Comparison of ENCODE assay signal across 8 cellular contexts in genomic region chr4:113762851-113763172, GRCh38. TPM values are rescaled to one million over a fixed set of nuclear protein-coding genes. Genes with fewer than 3 reads are reported as not detected.
A peak's percentile ranks its signal among the peaks of the same experiment; 100 is the strongest.
DNase-seq lines count a peak whose midpoint lies in the region; ATAC-seq, FAIRE-seq and TF ChIP-seq lines count a peak whose summit lies in the region.

No MANE protein-coding gene starts in this region.

- H3K4me2 ChIP-seq in GM12878 (ENCODE audit: control insufficient read depth, insufficient read depth): peak overlapping the region; percentile 85

- CTCF ChIA-PET in GM12878 (lab: Yijun Ruan, JAX): interaction anchor here (0.8 to 1.6 kb wide), 2 partner anchors 20 to 198 kb away, joined by 3 to 5 read pairs; no protein-coding TSS in a partner anchor

- TSS peak; percentile 96 for BruUV-seq in GM12878 (replicated peaks; lab: Mats Ljungman, UMichigan)

- intact Hi-C loops in left ventricle myocardium superior (cut with micrococcal nuclease) (loop anchor here (5.0 to 10.0 kb wide), 2 partner anchors 192 to 371 kb away; no protein-coding TSS in a partner anchor), GM12878 (cut with micrococcal nuclease; ENCODE audit: unreplicated experiment) (loop anchor here (1.0 to 10.0 kb wide), 7 partner anchors 59 to 1478 kb away; partner anchors contain the start of gene TIFA)

- H3K27ac Mint-ChIP-seq in memory B cell: peak overlapping the region; percentile 97

- H3K4me1 Mint-ChIP-seq in memory B cell: peaks cover 11% of the 10 kb centered on the region

- ATAC-seq in left ventricle myocardium superior: no peak
- no peak for ATAC-seq in GM12878
- no peak for ATAC-seq in memory B cell (ENCODE audit: low read depth)
- ATAC-seq in upper lobe of left lung (ENCODE audit: low FRiP score in 2 of 2): no peak
- ATAC-seq in HG02678 (IDR thresholded peaks at IDR 0.05; ENCODE audit: unreplicated experiment): no peak
- no peak for ATAC-seq in GM18505 (IDR thresholded peaks at IDR 0.05; ENCODE audit: unreplicated experiment)
- ATAC-seq in HG02571 (IDR thresholded peaks at IDR 0.05; ENCODE audit: unreplicated experiment): no peak

- peaks cover 38% of the 10 kb centered on the region for H3K79me2 ChIP-seq in GM12878 (ENCODE audit: control insufficient read depth, insufficient read depth, low read length)

- RAD21 ChIA-PET in GM12878 (lab: Charles Lee; ENCODE audit: unreplicated experiment): interaction anchor here (0.7 to 2.0 kb wide), 5 partner anchors 21 to 368 kb away, joined by 3 to 7 read pairs (median 4); no protein-coding TSS in a partner anchor

- in situ Hi-C loops in GM12878 (cut with MboI): loop anchor here (5.0 kb wide), 1 partner anchor 196 kb away; no protein-coding TSS in a partner anchor

- H3K27me3 Mint-ChIP-seq in memory B cell: no peaks in the 10 kb centered on the region

- POLR2A ChIA-PET in GM12878 (lab: Charles Lee): interaction anchor here (1.1 to 1.2 kb wide), 2 partner anchors 34 to 124 kb away, joined by 3 read pairs; no protein-coding TSS in a partner anchor

- no peak for TF ChIP-seq RAD21 in GM12878 (IDR thresholded peaks at IDR 0.05; ENCODE audit: insufficient read depth, low read depth, low read length)

- H3K4me1 ChIP-seq in cardiac muscle cell (ENCODE audit: low read depth) (peaks cover 24% of the 10 kb centered on the region), GM12878 (ENCODE audit: control insufficient read depth, insufficient read depth, low read length) (no peaks in the 10 kb centered on the region), upper lobe of left lung (peaks cover 10 to 17% (median 15%) of the 10 kb centered on the region in 4 donors)

- H3K27me3 ChIP-seq in cardiac muscle cell: no peaks in the 10 kb centered on the region
- no peaks in the 10 kb centered on the region for H3K27me3 ChIP-seq in GM12878 (replicated peaks in 1 of 2; ENCODE audit: control insufficient read depth in 2 of 2, insufficient read depth in 2 of 2, low read length in 1 of 2)
- H3K27me3 ChIP-seq in upper lobe of left lung: no peaks in the 10 kb centered on the region

- TF ChIP-seq EP300 in GM12878 (IDR thresholded peaks at IDR 0.05; ENCODE audit: borderline replicate concordance in 1 of 2, control insufficient read depth in 1 of 2, low read depth in 2 of 2, low read length in 2 of 2) (no peak; a peak in 1 of 4 replicates), upper lobe of left lung (IDR thresholded peaks at IDR 0.05) (no peak)

- no peak for DNase-seq in cardiac muscle cell (ENCODE audit: low read depth in 1 of 2, low spot score in 1 of 2)
- DNase-seq in left ventricle myocardium superior: no peak
- DNase-seq in GM12878 (ENCODE audit: low read depth, low spot score): no peak
- DNase-seq in memory B cell (ENCODE audit: low spot score in 2 of 2): no peak
- DNase-seq in upper lobe of left lung: no peak

- WGBS in GM12878 (ENCODE audit: insufficient coverage, insufficient replicate concordance, low lambda C conversion rate, missing lambda C conversion rate): 0% methylated on average over 8 of the region's 8 CpGs
- WGBS in upper lobe of left lung, 2 donors: 1 to 2% methylated on average over 8 of the region's 8 CpGs

- no peaks in the 10 kb centered on the region for H3K36me3 ChIP-seq in cardiac muscle cell
- no peaks in the 10 kb centered on the region for H3K36me3 ChIP-seq in GM12878 (ENCODE audit: control insufficient read depth in 2 of 2, insufficient read depth in 2 of 2, low read length in 1 of 2)
- no peaks in the 10 kb centered on the region for H3K36me3 ChIP-seq in upper lobe of left lung

- H3K9me3 ChIP-seq in cardiac muscle cell (ENCODE audit: low read depth) (no peaks in the 10 kb centered on the region), GM12878 (replicated peaks; ENCODE audit: control insufficient read depth, insufficient read depth, low read length) (no peaks in the 10 kb centered on the region; the same call in 2 of the 3 replicates), upper lobe of left lung (no peaks in the 10 kb centered on the region)

- no peaks in the 10 kb centered on the region for H3K9me3 Mint-ChIP-seq in memory B cell

- H3K27ac ChIP-seq in cardiac muscle cell (peak overlapping the region; percentile 99), GM12878 (ENCODE audit: control insufficient read depth, insufficient read depth) (peak overlapping the region; percentile 98), upper lobe of left lung (peak overlapping the region; percentile 98 to 100 (median 98))

- H3K4me3 Mint-ChIP-seq in memory B cell: peak overlapping the region; percentile 95

- peak overlapping the region; percentile 59 for H2AFZ ChIP-seq in GM12878 (ENCODE audit: control insufficient read depth, low read depth, low read length)

- SMC1A ChIA-PET in GM12878 (lab: Charles Lee; ENCODE audit: uncharacterized antibody, unreplicated experiment): interaction anchor here (0.6 to 1.6 kb wide), 8 partner anchors 13 to 223 kb away, joined by 3 read pairs; no protein-coding TSS in a partner anchor

- peaks cover 2% of the 10 kb centered on the region for H3K36me3 Mint-ChIP-seq in memory B cell

- TF ChIP-seq CTCF in cardiac muscle cell (IDR thresholded peaks at IDR 0.05; ENCODE audit: low read depth, low read length) (no peak), GM12878 (IDR thresholded peaks at IDR 0.05 in 2 of 3, conservative IDR thresholded peaks at IDR 0.05 in 1 of 3; ENCODE audit: control insufficient read depth in 2 of 3, extremely low read depth in 1 of 3, insufficient read depth in 1 of 3, low read depth in 3 of 3, low read length in 3 of 3) (0 out of 6 replicates have a peak, but pooled peaks of 1 of the 3 experiments have one; percentile 7), upper lobe of left lung (IDR thresholded peaks at IDR 0.05) (peak in 1 of 6 experiments; percentile 30)

- peak overlapping the region; percentile 91 for H3K9ac ChIP-seq in GM12878 (ENCODE audit: control insufficient read depth, insufficient read depth, low read length)

- FAIRE-seq in GM12878 (lab: Jason Lieb, UNC): no peak

- TF ChIP-seq POLR2A in GM12878 (IDR thresholded peaks at IDR 0.05; ENCODE audit: low read depth, low read length) (no peak), upper lobe of left lung (IDR thresholded peaks at IDR 0.05) (no peak), GM18505 (IDR thresholded peaks at IDR 0.05; ENCODE audit: borderline replicate concordance, extremely low read depth, insufficient read depth, insufficient read length) (no peak)

- no peaks in the 10 kb centered on the region for H4K20me1 ChIP-seq in GM12878 (ENCODE audit: control insufficient read depth, insufficient read depth)

- H3K4me3 ChIP-seq in cardiac muscle cell (peak overlapping the region; percentile 28), GM12878 (peak overlapping the region; percentile 99), upper lobe of left lung (peak overlapping the region; percentile 41 to 77 (median 70))

TF ChIP-seq in GM12878, 131 proteins besides CTCF, POLR2A, EP300 and RAD21 (continues in another document):
- TF ChIP-seq ETV6 (conservative IDR thresholded peaks at IDR 0.05 in 1 of 2, IDR thresholded peaks at IDR 0.05 in 1 of 2; ENCODE audit: borderline replicate concordance in 1 of 2, low read depth in 1 of 2) (no peak), CHD1 (IDR thresholded peaks at IDR 0.05; ENCODE audit: low read depth, low read length) (0 out of 2 replicates have a peak, but pooled peaks have one; percentile 72), SIN3A (IDR thresholded peaks at IDR 0.05; ENCODE audit: low read depth, low read length) (0 out of 2 replicates have a peak, but pooled peaks have one; percentile 29), CREM (IDR thresholded peaks at IDR 0.05; ENCODE audit: low read depth) (no peak), SKIL (IDR thresholded peaks at IDR 0.05; ENCODE audit: low read depth, poor library complexity, severe bottlenecking) (peak; percentile 12), ZNF384 (IDR thresholded peaks at IDR 0.05; ENCODE audit: borderline replicate concordance, low read depth, low read length) (peak; percentile 9; the same call in 1 of the 2 replicates), PAX8 (IDR thresholded peaks at IDR 0.05) (peak; percentile 80), SMC3 (IDR thresholded peaks at IDR 0.05; ENCODE audit: borderline replicate concordance, low read length) (0 out of 2 replicates have a peak, but pooled peaks have one; percentile 17)

RNA-seq across cellular contexts. Expression of gene CAMK2D, which starts 1.3 kb away (rescaled TPM):
- total RNA-seq in cardiac muscle cell (74.9 and 84.7 TPM in 2 replicates), left ventricle myocardium superior (232 TPM), GM12878 (2014; rRNA removed) (13.4 and 15.3 TPM in 2 replicates), GM12878 (2014; rRNA removed; fragmentation: Illumina TruSeq; extraction: Trizol) (18.1 and 19.4 TPM in 2 replicates), GM12878 (2021) (15.7 and 17.9 TPM in 2 replicates), upper lobe of left lung (10 to 100 TPM; 41.0 to 75.8 (median 51.9) TPM)
- polyA plus RNA-seq in cardiac muscle cell (60.6 and 88.5 TPM in 2 replicates), GM12878 (2011; rRNA removed) (88.5 and 121 TPM in 2 replicates), GM12878 (2014; fragmentation: Illumina TruSeq; extraction: Trizol) (15.2 and 17.5 TPM in 2 replicates), GM12878 (2014; fragmentation: Nextera tagmentation; extraction: Ambion mirVana) (10 to 100 TPM in 1 of 2 experiments, 1 to 10 TPM in 1; 6.9 to 10.2 TPM), GM12878 (2014; rRNA removed) (7.5 and 10.4 TPM in 2 replicates), GM12878 (2016; fragmentation: Nextera tagmentation; extraction: Ambion mirVana) (10 to 100 TPM; 10.8 to 12.3 TPM)
- 201 and 205 TPM in 2 replicates for total RNA-seq in GM12878 (2013; cell fraction: nucleolus; rRNA removed)
- 11.9 TPM for polyA plus RNA-seq in GM12878 (2011; ENCODE audit: low read depth)
- 35.3 and 42.7 TPM in 2 replicates for polyA plus RNA-seq in GM12878 (2011; cell fraction: cytosol; rRNA removed)
- polyA plus RNA-seq in GM12878 (2011; cell fraction: nucleus; rRNA removed): 83.0 and 83.1 TPM in 2 replicates
- polyA plus RNA-seq in GM12878 (2012): 13.3 and 21.3 TPM in 2 replicates
- polyA minus RNA-seq in GM12878 (2011; rRNA and poly(A)+ RNA removed): 125 and 156 TPM in 2 replicates
- 50.9 and 53.1 TPM in 2 replicates for polyA minus RNA-seq in GM12878 (2011; cell fraction: cytosol; rRNA and poly(A)+ RNA removed)
- 254 and 438 TPM in 2 replicates for polyA minus RNA-seq in GM12878 (2011; cell fraction: nucleus; rRNA and poly(A)+ RNA removed)

Comparison
In these comparisons a context has a peak if more than half of its experiments do, and no peak if none do; other contexts are left out.
1. H3K4me3 ChIP-seq: peak in every context shown above with its lines; median percentile 99 in GM12878; 70 in upper lobe of left lung; 28 in cardiac muscle cell.